In the genomic region with DNA sequence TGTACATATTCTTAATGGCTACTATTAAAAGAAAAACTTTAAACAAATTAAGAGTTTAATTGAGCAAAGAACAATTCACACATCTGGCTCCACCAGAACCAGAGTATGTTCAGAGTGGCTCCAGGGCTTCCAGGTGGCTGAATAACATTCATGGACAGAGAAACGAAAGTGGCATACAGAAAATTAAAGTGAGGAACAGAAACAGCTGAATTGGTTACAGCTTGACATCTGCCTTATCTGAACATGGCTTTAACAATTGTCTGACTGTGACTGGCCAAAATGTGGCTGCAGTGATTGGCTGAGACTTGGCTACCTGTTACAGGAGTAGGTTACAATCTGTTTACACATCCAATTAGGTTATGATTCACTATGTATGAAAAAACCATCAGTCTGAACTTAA, we compare ENCODE assay signal across 17 cellular contexts.
"Had no signal": no experiment of that assay in that cellular context is flagged by ENCODE, and none has a peak within 500 bp of the region (broad histone marks: within the 10 kb centered on the region; RNA-seq: fewer than 3 reads in every experiment).

No MANE protein-coding gene starts in this region.

- DNase-seq: activated CD4-positive, alpha-beta T cell treated with anti-CD3 and anti-CD28 coated beads for 4 hours; activated CD8-positive, alpha-beta memory T cell treated with anti-CD3 and anti-CD28 coated beads, Interleukin-2, amount 50 U/mL, for 48 hours; activated CD8-positive, alpha-beta T cell treated with anti-CD3 and anti-CD28 coated beads, Interleukin-2, amount 10 ng/mL, durations not matched to agents 7 days and 5 days; activated naive CD8-positive, alpha-beta T cell treated with anti-CD3 and anti-CD28 coated beads, Interleukin-2, amount 10 ng/mL, durations not matched to agents 7 days and 5 days; anterior cingulate cortex; brain microvascular endothelial cell; cortex of kidney; effector CD8-positive, alpha-beta T cell; foreskin keratinocyte; head of caudate nucleus; immature natural killer cell; nephron progenitor cell; occipital lobe; stimulated activated CD4-positive, alpha-beta T cell treated with anti-CD3 and anti-CD28 coated beads, Interleukin-2, amount 100 ng/mL, for 48 hours had no signal

- H3K4me1 ChIP-seq: foreskin keratinocyte, right atrium auricular region had no signal

- H3K4me3 ChIP-seq: right atrium auricular region had no signal

- ATAC-seq: activated CD8-positive, alpha-beta T cell treated with anti-CD3 and anti-CD28 coated beads, Interleukin-2, amount 10 ng/mL, durations not matched to agents 7 days and 5 days; foreskin keratinocyte; stimulated activated memory B cell treated with anti-CD40 and anti-IgM and Interleukin-4, amounts not matched to agents 10 μg/mL and 1 μg/mL and 100 μg/mL, for 72 hours; WTC11 had no signal

- H3K36me3 ChIP-seq: brain microvascular endothelial cell, right atrium auricular region had no signal

- H3K9me3 ChIP-seq: right atrium auricular region had no signal

- H3K27ac ChIP-seq: brain microvascular endothelial cell, foreskin keratinocyte, right atrium auricular region had no signal

- H3K27me3 ChIP-seq: brain microvascular endothelial cell, foreskin keratinocyte, right atrium auricular region had no signal
